Comparison of ENCODE assay signal across 1 cellular context in genomic region chr6:17930321-17930993, GRCh38.
A peak's percentile ranks its signal among the peaks of the same experiment; 100 is the strongest.
TF ChIP-seq lines count a peak whose summit lies in the region.

No MANE protein-coding gene starts in this region.

TF ChIP-seq in HepG2, 621 proteins besides CTCF, POLR2A, EP300 and RAD21 (continued from another document and continues in another):
- TF ChIP-seq BCLAF1 (IDR thresholded peaks at IDR 0.05) (no peak), ARID4A (CRISPR knock-in tag; IDR thresholded peaks at IDR 0.05; ENCODE audit: borderline replicate concordance) (no peak), ZNF605 (CRISPR knock-in tag; IDR thresholded peaks at IDR 0.05) (no peak), SOX13 (IDR thresholded peaks at IDR 0.05) (no peak), SOX13 (CRISPR knock-in tag; conservative IDR thresholded peaks at IDR 0.05 in 1 of 2, IDR thresholded peaks at IDR 0.05 in 1 of 2) (peak in 1 of 2 experiments; percentile 66; a peak in 2 of 4 replicates), TBX3 (IDR thresholded peaks at IDR 0.05; ENCODE audit: borderline replicate concordance) (no peak), ZNF335 (CRISPR knock-in tag; IDR thresholded peaks at IDR 0.05) (no peak), MAFK (conservative IDR thresholded peaks at IDR 0.05 in 1 of 2, IDR thresholded peaks at IDR 0.05 in 1 of 2; ENCODE audit: low read length in 2 of 2) (no peak), CSRNP1 (CRISPR knock-in tag; IDR thresholded peaks at IDR 0.05) (no peak), ZUFSP (CRISPR knock-in tag; IDR thresholded peaks at IDR 0.05; ENCODE audit: borderline replicate concordance) (no peak), MED1 (CRISPR knock-in tag; IDR thresholded peaks at IDR 0.05) (0 out of 2 replicates have a peak, but pooled peaks have one; percentile 61), ZNF350 (CRISPR knock-in tag; IDR thresholded peaks at IDR 0.05; ENCODE audit: borderline replicate concordance, low read depth) (no peak), ZNF724P (CRISPR knock-in tag; IDR thresholded peaks at IDR 0.05; ENCODE audit: borderline replicate concordance) (no peak), ZNF75D (CRISPR knock-in tag; IDR thresholded peaks at IDR 0.05; ENCODE audit: borderline replicate concordance) (no peak), GATAD2A (CRISPR knock-in tag; IDR thresholded peaks at IDR 0.05) (peak; percentile 79), BCL6 (CRISPR knock-in tag; IDR thresholded peaks at IDR 0.05) (peak; percentile 37; the same call in 1 of the 2 replicates), ZSCAN20 (CRISPR knock-in tag; IDR thresholded peaks at IDR 0.05; ENCODE audit: borderline replicate concordance) (peak; percentile 100), REPIN1 (CRISPR knock-in tag; IDR thresholded peaks at IDR 0.05; ENCODE audit: borderline replicate concordance, low read depth) (no peak), STAG1 (CRISPR knock-in tag; IDR thresholded peaks at IDR 0.05) (no peak), KLF11 (CRISPR knock-in tag; IDR thresholded peaks at IDR 0.05) (no peak), ZNF570 (CRISPR knock-in tag; IDR thresholded peaks at IDR 0.05; ENCODE audit: borderline replicate concordance) (no peak), ZNF317 (CRISPR knock-in tag; IDR thresholded peaks at IDR 0.05) (peak; percentile 70), SIX1 (CRISPR knock-in tag; IDR thresholded peaks at IDR 0.05; ENCODE audit: borderline replicate concordance) (no peak), HOXA9 (CRISPR knock-in tag; IDR thresholded peaks at IDR 0.05; ENCODE audit: borderline replicate concordance) (no peak), CREB1 (IDR thresholded peaks at IDR 0.05) (no peak), CREB1 (CRISPR knock-in tag; IDR thresholded peaks at IDR 0.05) (no peak), REXO4 (CRISPR knock-in tag; IDR thresholded peaks at IDR 0.05; ENCODE audit: borderline replicate concordance) (no peak), CHD2 (IDR thresholded peaks at IDR 0.05; ENCODE audit: low read depth, low read length) (no peak), MTERF4 (CRISPR knock-in tag; IDR thresholded peaks at IDR 0.05) (no peak), ZNF713 (CRISPR knock-in tag; IDR thresholded peaks at IDR 0.05) (no peak), MYPOP (CRISPR knock-in tag; IDR thresholded peaks at IDR 0.05) (no peak), PLRG1 (conservative IDR thresholded peaks at IDR 0.05) (no peak), ZNF614 (CRISPR knock-in tag; IDR thresholded peaks at IDR 0.05; ENCODE audit: borderline replicate concordance) (no peak), FLYWCH1 (CRISPR knock-in tag; IDR thresholded peaks at IDR 0.05) (no peak), ARID3A (IDR thresholded peaks at IDR 0.05; ENCODE audit: low read depth, low read length) (peak; percentile 39; the same call in 1 of the 2 replicates), CBFB (CRISPR knock-in tag; IDR thresholded peaks at IDR 0.05) (no peak), SALL1 (CRISPR knock-in tag; IDR thresholded peaks at IDR 0.05) (no peak; the same call in 1 of the 2 replicates), GLI4 (CRISPR knock-in tag; IDR thresholded peaks at IDR 0.05; ENCODE audit: borderline replicate concordance) (no peak), NR2F6 (IDR thresholded peaks at IDR 0.05) (peak; percentile 25; the same call in 1 of the 2 replicates), NR2F6 (CRISPR knock-in tag; IDR thresholded peaks at IDR 0.05) (peak; percentile 10; the same call in 1 of the 2 replicates), ZNF510 (CRISPR knock-in tag; IDR thresholded peaks at IDR 0.05; ENCODE audit: low read depth) (no peak), SNRNP70 (IDR thresholded peaks at IDR 0.05; ENCODE audit: low read depth, low read length) (no peak)
- TF ChIP-seq, protein P1, sequence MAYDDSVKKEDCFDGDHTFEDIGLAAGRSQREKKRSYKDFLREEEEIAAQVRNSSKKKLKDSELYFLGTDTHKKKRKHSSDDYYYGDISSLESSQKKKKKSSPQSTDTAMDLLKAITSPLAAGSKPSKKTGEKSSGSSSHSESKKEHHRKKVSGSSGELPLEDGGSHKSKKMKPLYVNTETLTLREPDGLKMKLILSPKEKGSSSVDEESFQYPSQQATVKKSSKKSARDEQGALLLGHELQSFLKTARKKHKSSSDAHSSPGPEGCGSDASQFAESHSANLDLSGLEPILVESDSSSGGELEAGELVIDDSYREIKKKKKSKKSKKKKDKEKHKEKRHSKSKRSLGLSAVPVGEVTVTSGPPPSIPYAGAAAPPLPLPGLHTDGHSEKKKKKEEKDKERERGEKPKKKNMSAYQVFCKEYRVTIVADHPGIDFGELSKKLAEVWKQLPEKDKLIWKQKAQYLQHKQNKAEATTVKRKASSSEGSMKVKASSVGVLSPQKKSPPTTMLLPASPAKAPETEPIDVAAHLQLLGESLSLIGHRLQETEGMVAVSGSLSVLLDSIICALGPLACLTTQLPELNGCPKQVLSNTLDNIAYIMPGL (CRISPR knock-in tag; IDR thresholded peaks at IDR 0.05; ENCODE audit: borderline replicate concordance in 1 of 2, low read depth in 1 of 2) = no peak
- TF ChIP-seq, protein P2, sequence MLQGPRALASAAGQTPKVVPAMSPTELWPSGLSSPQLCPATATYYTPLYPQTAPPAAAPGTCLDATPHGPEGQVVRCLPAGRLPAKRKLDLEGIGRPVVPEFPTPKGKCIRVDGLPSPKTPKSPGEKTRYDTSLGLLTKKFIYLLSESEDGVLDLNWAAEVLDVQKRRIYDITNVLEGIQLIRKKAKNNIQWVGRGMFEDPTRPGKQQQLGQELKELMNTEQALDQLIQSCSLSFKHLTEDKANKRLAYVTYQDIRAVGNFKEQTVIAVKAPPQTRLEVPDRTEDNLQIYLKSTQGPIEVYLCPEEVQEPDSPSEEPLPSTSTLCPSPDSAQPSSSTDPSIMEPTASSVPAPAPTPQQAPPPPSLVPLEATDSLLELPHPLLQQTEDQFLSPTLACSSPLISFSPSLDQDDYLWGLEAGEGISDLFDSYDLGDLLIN (CRISPR knock-in tag; IDR thresholded peaks at IDR 0.05; ENCODE audit: borderline replicate concordance) = no peak
